Comparison of ENCODE assay signal across 12 cellular contexts in the genomic region with DNA sequence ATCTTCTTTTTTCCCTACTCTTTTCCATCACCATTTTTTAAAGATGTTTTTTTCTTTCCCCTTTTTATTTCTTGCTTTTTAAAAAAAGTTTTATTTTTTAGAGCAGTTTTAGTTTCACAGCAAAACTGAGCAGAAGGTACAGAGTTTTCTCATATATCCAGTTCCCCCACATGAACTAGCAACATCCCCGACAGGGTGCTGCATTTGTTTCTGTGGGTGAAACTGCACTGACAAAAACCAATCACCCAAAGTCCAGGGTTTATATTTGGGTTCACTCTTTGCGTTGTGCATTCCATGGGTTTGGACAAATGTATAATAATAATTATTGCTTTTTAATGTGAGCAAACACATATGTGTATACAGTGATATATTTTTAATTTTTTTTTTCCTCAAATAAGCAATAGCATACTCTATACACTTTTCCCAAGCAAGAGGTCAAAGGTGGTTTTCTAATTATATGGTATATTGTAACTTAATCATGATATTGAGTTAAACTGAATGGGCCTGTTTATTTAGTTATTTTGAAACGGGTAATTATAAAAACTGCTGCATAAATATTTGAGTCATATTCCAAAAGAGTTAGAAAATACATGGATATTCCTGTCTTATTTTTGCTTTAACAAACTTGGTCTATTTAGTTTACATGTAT. TPM values are rescaled to one million over a fixed set of nuclear protein-coding genes. Genes with fewer than 3 reads are reported as not detected.
DNase-seq lines count a peak whose midpoint lies in the region; ATAC-seq and TF ChIP-seq lines count a peak whose summit lies in the region.
"Had no signal": no experiment of that assay in that cellular context is flagged by ENCODE, and none has a peak within 500 bp of the region (broad histone marks: within the 10 kb centered on the region; RNA-seq: fewer than 3 reads in every experiment).

No MANE protein-coding gene starts in this region.

- H3K9me3 ChIP-seq in mesenchymal stem cell (ENCODE audit: control insufficient read depth, low read length) = no peaks in the 10 kb centered on the region

- H2BK12ac ChIP-seq in mesenchymal stem cell (ENCODE audit: low read length in 2 of 2) = no peak overlapping the region

- no peaks in the 10 kb centered on the region for H3K9me3 Mint-ChIP-seq in T-helper 1 cell treated with Interleukin-12 subunit alpha and Interleukin-12 subunit beta and Interleukin-4 antibody, amounts not matched to agents 30 μg/mL and 1 μg/mL, for 36 hours
- H3K9me3 Mint-ChIP-seq in activated naive CD8-positive, alpha-beta T cell (ENCODE audit: low read depth) = no peaks in the 10 kb centered on the region
- H3K9me3 Mint-ChIP-seq in nephron progenitor cell = peaks cover 6% of the 10 kb centered on the region

- peak overlapping the region; percentile 41 for H3K4me3 ChIP-seq in Jurkat, Clone E6-1 (ENCODE audit: low read length)
- H3K4me3 ChIP-seq in mesenchymal stem cell (ENCODE audit: insufficient read depth in 1 of 2, low read depth in 1 of 2, low read length in 2 of 2) = no peak overlapping the region
- H3K4me3 ChIP-seq: neural progenitor cell had no signal

- H3K4me2 ChIP-seq in mesenchymal stem cell (ENCODE audit: low read length, poor library complexity, severe bottlenecking) = no peak overlapping the region
- H3K4me2 ChIP-seq: neural progenitor cell had no signal

- H3K27me3 Mint-ChIP-seq in T-helper 1 cell treated with Interleukin-12 subunit alpha and Interleukin-12 subunit beta and Interleukin-4 antibody, amounts not matched to agents 30 μg/mL and 1 μg/mL, for 36 hours (ENCODE audit: low read depth) = no peaks in the 10 kb centered on the region
- H3K27me3 Mint-ChIP-seq in activated naive CD8-positive, alpha-beta T cell = no peaks in the 10 kb centered on the region
- H3K27me3 Mint-ChIP-seq in nephron progenitor cell (ENCODE audit: low read depth, poor library complexity) = no peaks in the 10 kb centered on the region

- H2AK5ac ChIP-seq in mesenchymal stem cell (ENCODE audit: low read length, severe bottlenecking) = no peak overlapping the region

- H2BK15ac ChIP-seq in mesenchymal stem cell (ENCODE audit: low read depth, poor library complexity, severe bottlenecking) = no peak overlapping the region

- no peak overlapping the region for H3K4ac ChIP-seq in mesenchymal stem cell (ENCODE audit: low read depth in 1 of 2, low read length in 2 of 2)

- no peak overlapping the region for H2BK120ac ChIP-seq in mesenchymal stem cell (ENCODE audit: low read depth, low read length)

- H2BK5ac ChIP-seq in mesenchymal stem cell (ENCODE audit: low read depth, low read length, poor library complexity, severe bottlenecking) = no peak overlapping the region

- no peak overlapping the region for H2AFZ ChIP-seq in mesenchymal stem cell (ENCODE audit: low read depth, low read length)
- H2AFZ ChIP-seq: neural progenitor cell had no signal

- peaks cover 10% of the 10 kb centered on the region for H3K4me1 ChIP-seq in mesenchymal stem cell (ENCODE audit: control insufficient read depth, insufficient read depth, low read depth, low read length)

- no peak overlapping the region for H3K27ac ChIP-seq in mesenchymal stem cell (ENCODE audit: low read length, poor library complexity, severe bottlenecking)
- H3K27ac ChIP-seq: neural progenitor cell had no signal

- no peak overlapping the region for H3K9ac ChIP-seq in mesenchymal stem cell (ENCODE audit: low read length)
- H3K9ac ChIP-seq: neural progenitor cell had no signal

- no peak for ATAC-seq in GM21737 (IDR thresholded peaks at IDR 0.05; ENCODE audit: unreplicated experiment)
- ATAC-seq: esophagus mucosa had no signal

- H3K14ac ChIP-seq in mesenchymal stem cell (ENCODE audit: low read length in 2 of 2) = no peak overlapping the region

- DNase-seq in T-helper 1 cell (no peak), nephron progenitor cell (no peak), mesenchymal stem cell (no peak), HuH-7 (ENCODE audit: low spot score) (no peak)
- DNase-seq in Jurkat, Clone E6-1 (ENCODE audit: low read depth, low spot score) = no peak
- DNase-seq: DMS79, NCI-H1092 had no signal

- no peak overlapping the region for H3K18ac ChIP-seq in mesenchymal stem cell (ENCODE audit: low read depth in 1 of 2, low read length in 2 of 2)

- no peak for TF ChIP-seq CTCF in nephron progenitor cell (IDR thresholded peaks at IDR 0.05)

- H4K91ac ChIP-seq in mesenchymal stem cell (ENCODE audit: low read length) = no peak overlapping the region

- no CpG with 5 or more reads among the region's 3 CpGs for WGBS in mesenchymal stem cell

- no peaks in the 10 kb centered on the region for H3K27me3 ChIP-seq in mesenchymal stem cell (ENCODE audit: control insufficient read depth in 1 of 2, insufficient read depth in 1 of 2, low read length in 2 of 2)
- H3K27me3 ChIP-seq: neural progenitor cell had no signal

- peaks cover 25% of the 10 kb centered on the region for H3K36me3 Mint-ChIP-seq in T-helper 1 cell treated with Interleukin-12 subunit alpha and Interleukin-12 subunit beta and Interleukin-4 antibody, amounts not matched to agents 30 μg/mL and 1 μg/mL, for 36 hours (ENCODE audit: low read depth)
- peaks cover 8% of the 10 kb centered on the region for H3K36me3 Mint-ChIP-seq in activated naive CD8-positive, alpha-beta T cell
- H3K36me3 Mint-ChIP-seq in nephron progenitor cell (ENCODE audit: low read depth) = peaks cover 31% of the 10 kb centered on the region

- no peak overlapping the region for H4K8ac ChIP-seq in mesenchymal stem cell (ENCODE audit: low read length)

- peak overlapping the region; percentile 99 for H3K27ac Mint-ChIP-seq in T-helper 1 cell treated with Interleukin-12 subunit alpha and Interleukin-12 subunit beta and Interleukin-4 antibody, amounts not matched to agents 30 μg/mL and 1 μg/mL, for 36 hours
- H3K27ac Mint-ChIP-seq in activated naive CD8-positive, alpha-beta T cell = peak overlapping the region; percentile 98
- H3K27ac Mint-ChIP-seq in nephron progenitor cell = peak overlapping the region; percentile 66
- H3K27ac Mint-ChIP-seq: neural progenitor cell had no signal

- no peaks in the 10 kb centered on the region for H3K36me3 ChIP-seq in mesenchymal stem cell (ENCODE audit: control insufficient read depth in 1 of 2, insufficient read depth in 2 of 2, low read depth in 1 of 2, low read length in 2 of 2)
- H3K36me3 ChIP-seq: neural progenitor cell had no signal

- H3K79me1 ChIP-seq in mesenchymal stem cell (replicated peaks; ENCODE audit: low read length, poor library complexity, severe bottlenecking) = peaks cover 43% of the 10 kb centered on the region

- H3K4me3 Mint-ChIP-seq in T-helper 1 cell treated with Interleukin-12 subunit alpha and Interleukin-12 subunit beta and Interleukin-4 antibody, amounts not matched to agents 30 μg/mL and 1 μg/mL, for 36 hours = peak overlapping the region; percentile 89
- peak overlapping the region; percentile 88 for H3K4me3 Mint-ChIP-seq in activated naive CD8-positive, alpha-beta T cell
- no peak overlapping the region for H3K4me3 Mint-ChIP-seq in nephron progenitor cell
- H3K4me3 Mint-ChIP-seq: neural progenitor cell had no signal

- H3K4me1 Mint-ChIP-seq in T-helper 1 cell treated with Interleukin-12 subunit alpha and Interleukin-12 subunit beta and Interleukin-4 antibody, amounts not matched to agents 30 μg/mL and 1 μg/mL, for 36 hours (ENCODE audit: low read depth) = peaks cover 82% of the 10 kb centered on the region
- H3K4me1 Mint-ChIP-seq in activated naive CD8-positive, alpha-beta T cell (ENCODE audit: low read depth) = peaks cover 94% of the 10 kb centered on the region
- peaks cover 77% of the 10 kb centered on the region for H3K4me1 Mint-ChIP-seq in nephron progenitor cell

- H3K23ac ChIP-seq in mesenchymal stem cell (ENCODE audit: low read length in 2 of 2) = no peak overlapping the region

RNA-seq across cellular contexts. Expression of a gene that starts 50.3 kb away (rescaled TPM):
- polyA plus RNA-seq in Jurkat, Clone E6-1 (2012; ENCODE audit: insufficient read depth, insufficient read length) = 30.4 TPM
- polyA plus RNA-seq in mesenchymal stem cell (2013, experiment 1 of 2) = 67.1 TPM
- 65.5 TPM for polyA plus RNA-seq in mesenchymal stem cell (2013, experiment 2 of 2)
